Comparison of ENCODE assay signal across 26 cellular contexts in genomic region chr14:46018846-46019420, GRCh38.
"Had no signal": no experiment of that assay in that cellular context is flagged by ENCODE, and none has a peak within 500 bp of the region (broad histone marks: within the 10 kb centered on the region; RNA-seq: fewer than 3 reads in every experiment).

No MANE protein-coding gene starts in this region.

- H3K36me3 ChIP-seq: adrenal gland, esophagus squamous epithelium had no signal

- H3K27me3 ChIP-seq: adrenal gland, body of pancreas, esophagus squamous epithelium had no signal

- ATAC-seq: activated CD4-positive, alpha-beta T cell treated with anti-CD3 and anti-CD28 coated beads for 36 hours; activated CD8-positive, alpha-beta memory T cell treated with anti-CD3 and anti-CD28 coated beads, Interleukin-2, amount 10 ng/mL, durations not matched to agents 7 days and 5 days; activated CD8-positive, alpha-beta T cell treated with anti-CD3 and anti-CD28 coated beads, Interleukin-2, amount 10 ng/mL, durations not matched to agents 7 days and 5 days; activated naive CD8-positive, alpha-beta T cell treated with anti-CD3 and anti-CD28 coated beads, Interleukin-2, amount 50 U/mL, for 24 hours; body of pancreas; effector memory CD8-positive, alpha-beta T cell had no signal

- DNase-seq: activated CD4-positive, alpha-beta memory T cell treated with anti-CD3 and anti-CD28 coated beads for 36 hours; activated CD4-positive, alpha-beta T cell treated with anti-CD3 and anti-CD28 coated beads for 36 hours; activated CD4-positive, alpha-beta T cell treated with anti-CD3 and anti-CD28 coated beads, Interleukin-2, amount 10 ng/mL, durations not matched to agents 24 days and 14 days; activated CD4-positive, CD25-positive, alpha-beta regulatory T cell; activated CD4-positive, CD25-positive, alpha-beta regulatory T cell treated with anti-CD3 and anti-CD28 coated beads, Interleukin-2, amount 50 U/mL, for 72 hours; activated CD8-positive, alpha-beta memory T cell treated with anti-CD3 and anti-CD28 coated beads, Interleukin-2, amount 10 ng/mL, durations not matched to agents 7 days and 5 days; activated CD8-positive, alpha-beta memory T cell treated with anti-CD3 and anti-CD28 coated beads, Interleukin-2, amount 50 U/mL, for 4 hours; activated CD8-positive, alpha-beta T cell treated with anti-CD3 and anti-CD28 coated beads, Interleukin-2, amount 10 ng/mL, durations not matched to agents 7 days and 5 days; activated effector memory CD4-positive, alpha-beta T cell treated with anti-CD3 and anti-CD28 coated beads, Interleukin-2, amount 50 U/mL, for 16 hours; activated naive CD4-positive, alpha-beta T cell treated with anti-CD3 and anti-CD28 coated beads for 36 hours; activated naive CD8-positive, alpha-beta T cell treated with anti-CD3 and anti-CD28 coated beads for 36 hours; activated naive CD8-positive, alpha-beta T cell treated with anti-CD3 and anti-CD28 coated beads, Interleukin-2, amount 50 U/mL, for 24 hours; activated T-cell treated with anti-CD3 and anti-CD28 coated beads, Interleukin-2, amount 50 U/mL, for 1 hour; activated T-cell treated with anti-CD3 and anti-CD28 coated beads, Interleukin-2, amount 50 U/mL, for 48 hours; adrenal gland; amygdala; aorta; body of pancreas; cortex of kidney; dermis blood vessel endothelial cell; effector CD4-positive, alpha-beta T cell; effector memory CD8-positive, alpha-beta T cell; esophagus squamous epithelium; head of caudate nucleus; T-helper 2 cell had no signal

- H3K4me1 ChIP-seq: adrenal gland, body of pancreas, esophagus squamous epithelium had no signal

- H3K4me3 ChIP-seq: adrenal gland, body of pancreas, esophagus squamous epithelium had no signal

- H3K9me3 ChIP-seq: adrenal gland, body of pancreas, esophagus squamous epithelium had no signal

- H3K27ac ChIP-seq: adrenal gland, body of pancreas, epithelial cell of prostate, esophagus squamous epithelium had no signal
